1 cellular context compared by ENCODE assay signal in the genomic region with DNA sequence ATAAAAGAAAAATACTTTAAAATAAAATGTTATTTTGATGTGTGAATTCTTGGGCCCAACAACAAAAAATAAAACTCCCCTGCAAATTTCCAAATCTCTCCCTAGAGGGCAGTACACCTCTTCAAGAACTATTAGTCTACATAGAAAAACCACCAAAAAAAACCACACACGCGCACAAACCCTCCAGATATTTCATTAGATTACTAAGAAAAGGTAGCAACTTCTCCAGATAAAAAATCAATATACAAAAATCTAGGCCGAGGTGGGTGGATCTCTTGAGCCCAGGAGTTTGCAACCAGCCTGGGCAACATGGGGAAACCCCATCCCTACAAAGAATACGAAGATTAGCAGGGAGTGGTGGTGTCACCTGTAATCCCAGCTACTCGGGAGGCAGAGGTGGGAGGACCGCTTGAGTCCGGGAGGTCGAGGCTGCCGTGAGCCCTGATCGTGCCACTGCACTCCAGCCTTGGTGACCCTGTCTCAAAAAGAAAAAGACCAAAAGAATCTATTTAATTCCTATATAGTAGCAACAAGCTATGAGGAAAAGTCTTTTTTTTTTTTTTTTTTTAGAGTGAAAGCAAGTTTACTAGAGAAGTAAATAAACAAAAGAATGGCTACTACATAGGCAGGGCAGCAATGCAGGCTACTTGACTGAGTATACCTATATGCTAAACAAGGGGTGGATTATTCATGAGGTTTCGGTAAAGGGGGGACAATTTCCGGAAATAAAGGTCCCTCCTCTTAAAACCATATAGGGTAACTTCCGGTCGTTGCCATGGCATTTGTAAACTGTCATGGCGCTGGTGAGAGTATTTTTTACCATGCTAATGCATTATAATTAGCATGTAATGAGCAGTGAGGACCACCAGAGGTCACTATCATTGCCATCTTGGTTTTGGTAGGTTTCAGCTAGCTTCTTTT.
TF ChIP-seq lines count a peak whose summit lies in the region.

No MANE protein-coding gene starts in this region.

TF ChIP-seq in HepG2, 621 proteins besides CTCF, POLR2A, EP300 and RAD21 (continued from another document and continues in another):
- TF ChIP-seq, protein P1, sequence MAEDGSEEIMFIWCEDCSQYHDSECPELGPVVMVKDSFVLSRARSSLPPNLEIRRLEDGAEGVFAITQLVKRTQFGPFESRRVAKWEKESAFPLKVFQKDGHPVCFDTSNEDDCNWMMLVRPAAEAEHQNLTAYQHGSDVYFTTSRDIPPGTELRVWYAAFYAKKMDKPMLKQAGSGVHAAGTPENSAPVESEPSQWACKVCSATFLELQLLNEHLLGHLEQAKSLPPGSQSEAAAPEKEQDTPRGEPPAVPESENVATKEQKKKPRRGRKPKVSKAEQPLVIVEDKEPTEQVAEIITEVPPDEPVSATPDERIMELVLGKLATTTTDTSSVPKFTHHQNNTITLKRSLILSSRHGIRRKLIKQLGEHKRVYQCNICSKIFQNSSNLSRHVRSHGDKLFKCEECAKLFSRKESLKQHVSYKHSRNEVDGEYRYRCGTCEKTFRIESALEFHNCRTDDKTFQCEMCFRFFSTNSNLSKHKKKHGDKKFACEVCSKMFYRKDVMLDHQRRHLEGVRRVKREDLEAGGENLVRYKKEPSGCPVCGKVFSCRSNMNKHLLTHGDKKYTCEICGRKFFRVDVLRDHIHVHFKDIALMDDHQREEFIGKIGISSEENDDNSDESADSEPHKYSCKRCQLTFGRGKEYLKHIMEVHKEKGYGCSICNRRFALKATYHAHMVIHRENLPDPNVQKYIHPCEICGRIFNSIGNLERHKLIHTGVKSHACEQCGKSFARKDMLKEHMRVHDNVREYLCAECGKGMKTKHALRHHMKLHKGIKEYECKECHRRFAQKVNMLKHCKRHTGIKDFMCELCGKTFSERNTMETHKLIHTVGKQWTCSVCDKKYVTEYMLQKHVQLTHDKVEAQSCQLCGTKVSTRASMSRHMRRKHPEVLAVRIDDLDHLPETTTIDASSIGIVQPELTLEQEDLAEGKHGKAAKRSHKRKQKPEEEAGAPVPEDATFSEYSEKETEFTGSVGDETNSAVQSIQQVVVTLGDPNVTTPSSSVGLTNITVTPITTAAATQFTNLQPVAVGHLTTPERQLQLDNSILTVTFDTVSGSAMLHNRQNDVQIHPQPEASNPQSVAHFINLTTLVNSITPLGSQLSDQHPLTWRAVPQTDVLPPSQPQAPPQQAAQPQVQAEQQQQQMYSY (CRISPR knock-in tag; IDR thresholded peaks at IDR 0.05), result no peak
- TF ChIP-seq, protein P2, sequence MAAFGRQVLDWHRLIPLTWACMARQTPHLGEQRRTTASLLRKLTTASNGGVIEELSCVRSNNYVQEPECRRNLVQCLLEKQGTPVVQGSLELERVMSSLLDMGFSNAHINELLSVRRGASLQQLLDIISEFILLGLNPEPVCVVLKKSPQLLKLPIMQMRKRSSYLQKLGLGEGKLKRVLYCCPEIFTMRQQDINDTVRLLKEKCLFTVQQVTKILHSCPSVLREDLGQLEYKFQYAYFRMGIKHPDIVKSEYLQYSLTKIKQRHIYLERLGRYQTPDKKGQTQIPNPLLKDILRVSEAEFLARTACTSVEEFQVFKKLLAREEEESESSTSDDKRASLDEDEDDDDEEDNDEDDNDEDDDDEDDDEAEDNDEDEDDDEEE (CRISPR knock-in tag; IDR thresholded peaks at IDR 0.05), result no peak
- TF ChIP-seq ZNF207 (IDR thresholded peaks at IDR 0.05; ENCODE audit: borderline replicate concordance), result no peak
- TF ChIP-seq DNMT3B (CRISPR knock-in tag; conservative IDR thresholded peaks at IDR 0.05), result no peak
- TF ChIP-seq NFE2L1 (CRISPR knock-in tag; IDR thresholded peaks at IDR 0.05; ENCODE audit: borderline replicate concordance), result no peak
- TF ChIP-seq, protein P3, sequence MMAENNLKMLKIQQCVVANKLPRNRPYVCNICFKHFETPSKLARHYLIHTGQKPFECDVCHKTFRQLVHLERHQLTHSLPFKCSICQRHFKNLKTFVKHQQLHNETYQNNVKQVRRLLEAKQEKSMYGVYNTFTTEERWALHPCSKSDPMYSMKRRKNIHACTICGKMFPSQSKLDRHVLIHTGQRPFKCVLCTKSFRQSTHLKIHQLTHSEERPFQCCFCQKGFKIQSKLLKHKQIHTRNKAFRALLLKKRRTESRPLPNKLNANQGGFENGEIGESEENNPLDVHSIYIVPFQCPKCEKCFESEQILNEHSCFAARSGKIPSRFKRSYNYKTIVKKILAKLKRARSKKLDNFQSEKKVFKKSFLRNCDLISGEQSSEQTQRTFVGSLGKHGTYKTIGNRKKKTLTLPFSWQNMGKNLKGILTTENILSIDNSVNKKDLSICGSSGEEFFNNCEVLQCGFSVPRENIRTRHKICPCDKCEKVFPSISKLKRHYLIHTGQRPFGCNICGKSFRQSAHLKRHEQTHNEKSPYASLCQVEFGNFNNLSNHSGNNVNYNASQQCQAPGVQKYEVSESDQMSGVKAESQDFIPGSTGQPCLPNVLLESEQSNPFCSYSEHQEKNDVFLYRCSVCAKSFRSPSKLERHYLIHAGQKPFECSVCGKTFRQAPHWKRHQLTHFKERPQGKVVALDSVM (CRISPR knock-in tag; IDR thresholded peaks at IDR 0.05), result peak; percentile 81
- TF ChIP-seq, protein P4, sequence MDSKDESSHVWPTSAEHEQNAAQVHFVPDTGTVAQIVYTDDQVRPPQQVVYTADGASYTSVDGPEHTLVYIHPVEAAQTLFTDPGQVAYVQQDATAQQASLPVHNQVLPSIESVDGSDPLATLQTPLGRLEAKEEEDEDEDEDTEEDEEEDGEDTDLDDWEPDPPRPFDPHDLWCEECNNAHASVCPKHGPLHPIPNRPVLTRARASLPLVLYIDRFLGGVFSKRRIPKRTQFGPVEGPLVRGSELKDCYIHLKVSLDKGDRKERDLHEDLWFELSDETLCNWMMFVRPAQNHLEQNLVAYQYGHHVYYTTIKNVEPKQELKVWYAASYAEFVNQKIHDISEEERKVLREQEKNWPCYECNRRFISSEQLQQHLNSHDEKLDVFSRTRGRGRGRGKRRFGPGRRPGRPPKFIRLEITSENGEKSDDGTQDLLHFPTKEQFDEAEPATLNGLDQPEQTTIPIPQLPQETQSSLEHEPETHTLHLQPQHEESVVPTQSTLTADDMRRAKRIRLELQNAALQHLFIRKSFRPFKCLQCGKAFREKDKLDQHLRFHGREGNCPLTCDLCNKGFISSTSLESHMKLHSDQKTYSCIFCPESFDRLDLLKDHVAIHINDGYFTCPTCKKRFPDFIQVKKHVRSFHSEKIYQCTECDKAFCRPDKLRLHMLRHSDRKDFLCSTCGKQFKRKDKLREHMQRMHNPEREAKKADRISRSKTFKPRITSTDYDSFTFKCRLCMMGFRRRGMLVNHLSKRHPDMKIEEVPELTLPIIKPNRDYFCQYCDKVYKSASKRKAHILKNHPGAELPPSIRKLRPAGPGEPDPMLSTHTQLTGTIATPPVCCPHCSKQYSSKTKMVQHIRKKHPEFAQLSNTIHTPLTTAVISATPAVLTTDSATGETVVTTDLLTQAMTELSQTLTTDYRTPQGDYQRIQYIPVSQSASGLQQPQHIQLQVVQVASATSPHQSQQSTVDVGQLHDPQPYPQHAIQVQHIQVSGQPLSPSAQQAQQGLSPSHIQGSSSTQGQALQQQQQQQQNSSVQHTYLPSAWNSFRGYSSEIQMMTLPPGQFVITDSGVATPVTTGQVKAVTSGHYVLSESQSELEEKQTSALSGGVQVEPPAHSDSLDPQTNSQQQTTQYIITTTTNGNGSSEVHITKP (CRISPR knock-in tag; IDR thresholded peaks at IDR 0.05; ENCODE audit: low read depth), result no peak
- no peak for TF ChIP-seq NPAS2 (CRISPR knock-in tag; IDR thresholded peaks at IDR 0.05; ENCODE audit: borderline replicate concordance)
- TF ChIP-seq, protein P5, sequence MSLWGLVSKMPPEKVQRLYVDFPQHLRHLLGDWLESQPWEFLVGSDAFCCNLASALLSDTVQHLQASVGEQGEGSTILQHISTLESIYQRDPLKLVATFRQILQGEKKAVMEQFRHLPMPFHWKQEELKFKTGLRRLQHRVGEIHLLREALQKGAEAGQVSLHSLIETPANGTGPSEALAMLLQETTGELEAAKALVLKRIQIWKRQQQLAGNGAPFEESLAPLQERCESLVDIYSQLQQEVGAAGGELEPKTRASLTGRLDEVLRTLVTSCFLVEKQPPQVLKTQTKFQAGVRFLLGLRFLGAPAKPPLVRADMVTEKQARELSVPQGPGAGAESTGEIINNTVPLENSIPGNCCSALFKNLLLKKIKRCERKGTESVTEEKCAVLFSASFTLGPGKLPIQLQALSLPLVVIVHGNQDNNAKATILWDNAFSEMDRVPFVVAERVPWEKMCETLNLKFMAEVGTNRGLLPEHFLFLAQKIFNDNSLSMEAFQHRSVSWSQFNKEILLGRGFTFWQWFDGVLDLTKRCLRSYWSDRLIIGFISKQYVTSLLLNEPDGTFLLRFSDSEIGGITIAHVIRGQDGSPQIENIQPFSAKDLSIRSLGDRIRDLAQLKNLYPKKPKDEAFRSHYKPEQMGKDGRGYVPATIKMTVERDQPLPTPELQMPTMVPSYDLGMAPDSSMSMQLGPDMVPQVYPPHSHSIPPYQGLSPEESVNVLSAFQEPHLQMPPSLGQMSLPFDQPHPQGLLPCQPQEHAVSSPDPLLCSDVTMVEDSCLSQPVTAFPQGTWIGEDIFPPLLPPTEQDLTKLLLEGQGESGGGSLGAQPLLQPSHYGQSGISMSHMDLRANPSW (CRISPR knock-in tag; IDR thresholded peaks at IDR 0.05; ENCODE audit: borderline replicate concordance), result no peak
- TF ChIP-seq XRCC5 (optimal IDR thresholded peaks at IDR 0.05; ENCODE audit: low read length), result no peak
- TF ChIP-seq, protein P6, sequence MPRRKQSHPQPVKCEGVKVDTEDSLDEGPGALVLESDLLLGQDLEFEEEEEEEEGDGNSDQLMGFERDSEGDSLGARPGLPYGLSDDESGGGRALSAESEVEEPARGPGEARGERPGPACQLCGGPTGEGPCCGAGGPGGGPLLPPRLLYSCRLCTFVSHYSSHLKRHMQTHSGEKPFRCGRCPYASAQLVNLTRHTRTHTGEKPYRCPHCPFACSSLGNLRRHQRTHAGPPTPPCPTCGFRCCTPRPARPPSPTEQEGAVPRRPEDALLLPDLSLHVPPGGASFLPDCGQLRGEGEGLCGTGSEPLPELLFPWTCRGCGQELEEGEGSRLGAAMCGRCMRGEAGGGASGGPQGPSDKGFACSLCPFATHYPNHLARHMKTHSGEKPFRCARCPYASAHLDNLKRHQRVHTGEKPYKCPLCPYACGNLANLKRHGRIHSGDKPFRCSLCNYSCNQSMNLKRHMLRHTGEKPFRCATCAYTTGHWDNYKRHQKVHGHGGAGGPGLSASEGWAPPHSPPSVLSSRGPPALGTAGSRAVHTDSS (CRISPR knock-in tag; conservative IDR thresholded peaks at IDR 0.05), result no peak
- TF ChIP-seq ZNF788 (CRISPR knock-in tag; IDR thresholded peaks at IDR 0.05; ENCODE audit: borderline replicate concordance), result no peak
- no peak for TF ChIP-seq ZNF382 (CRISPR knock-in tag; IDR thresholded peaks at IDR 0.05; ENCODE audit: borderline replicate concordance)
- no peak for TF ChIP-seq FOXP1 (IDR thresholded peaks at IDR 0.05)
- TF ChIP-seq FOXP1 (CRISPR knock-in tag; IDR thresholded peaks at IDR 0.05), result no peak
- no peak for TF ChIP-seq ZNF292 (CRISPR knock-in tag; IDR thresholded peaks at IDR 0.05; ENCODE audit: borderline replicate concordance, low read depth)
- no peak for TF ChIP-seq ZFP36L2 (CRISPR knock-in tag; IDR thresholded peaks at IDR 0.05)
- no peak for TF ChIP-seq CEBPG (CRISPR knock-in tag; IDR thresholded peaks at IDR 0.05)
- TF ChIP-seq, protein P7, sequence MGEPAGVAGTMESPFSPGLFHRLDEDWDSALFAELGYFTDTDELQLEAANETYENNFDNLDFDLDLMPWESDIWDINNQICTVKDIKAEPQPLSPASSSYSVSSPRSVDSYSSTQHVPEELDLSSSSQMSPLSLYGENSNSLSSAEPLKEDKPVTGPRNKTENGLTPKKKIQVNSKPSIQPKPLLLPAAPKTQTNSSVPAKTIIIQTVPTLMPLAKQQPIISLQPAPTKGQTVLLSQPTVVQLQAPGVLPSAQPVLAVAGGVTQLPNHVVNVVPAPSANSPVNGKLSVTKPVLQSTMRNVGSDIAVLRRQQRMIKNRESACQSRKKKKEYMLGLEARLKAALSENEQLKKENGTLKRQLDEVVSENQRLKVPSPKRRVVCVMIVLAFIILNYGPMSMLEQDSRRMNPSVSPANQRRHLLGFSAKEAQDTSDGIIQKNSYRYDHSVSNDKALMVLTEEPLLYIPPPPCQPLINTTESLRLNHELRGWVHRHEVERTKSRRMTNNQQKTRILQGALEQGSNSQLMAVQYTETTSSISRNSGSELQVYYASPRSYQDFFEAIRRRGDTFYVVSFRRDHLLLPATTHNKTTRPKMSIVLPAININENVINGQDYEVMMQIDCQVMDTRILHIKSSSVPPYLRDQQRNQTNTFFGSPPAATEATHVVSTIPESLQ (CRISPR knock-in tag; conservative IDR thresholded peaks at IDR 0.05), result no peak
- no peak for TF ChIP-seq SNAPC2 (CRISPR knock-in tag; IDR thresholded peaks at IDR 0.05)
- TF ChIP-seq, protein P8, sequence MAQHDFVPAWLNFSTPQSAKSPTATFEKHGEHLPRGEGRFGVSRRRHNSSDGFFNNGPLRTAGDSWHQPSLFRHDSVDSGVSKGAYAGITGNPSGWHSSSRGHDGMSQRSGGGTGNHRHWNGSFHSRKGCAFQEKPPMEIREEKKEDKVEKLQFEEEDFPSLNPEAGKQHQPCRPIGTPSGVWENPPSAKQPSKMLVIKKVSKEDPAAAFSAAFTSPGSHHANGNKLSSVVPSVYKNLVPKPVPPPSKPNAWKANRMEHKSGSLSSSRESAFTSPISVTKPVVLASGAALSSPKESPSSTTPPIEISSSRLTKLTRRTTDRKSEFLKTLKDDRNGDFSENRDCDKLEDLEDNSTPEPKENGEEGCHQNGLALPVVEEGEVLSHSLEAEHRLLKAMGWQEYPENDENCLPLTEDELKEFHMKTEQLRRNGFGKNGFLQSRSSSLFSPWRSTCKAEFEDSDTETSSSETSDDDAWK (CRISPR knock-in tag; IDR thresholded peaks at IDR 0.05), result no peak
- TF ChIP-seq, protein P9, sequence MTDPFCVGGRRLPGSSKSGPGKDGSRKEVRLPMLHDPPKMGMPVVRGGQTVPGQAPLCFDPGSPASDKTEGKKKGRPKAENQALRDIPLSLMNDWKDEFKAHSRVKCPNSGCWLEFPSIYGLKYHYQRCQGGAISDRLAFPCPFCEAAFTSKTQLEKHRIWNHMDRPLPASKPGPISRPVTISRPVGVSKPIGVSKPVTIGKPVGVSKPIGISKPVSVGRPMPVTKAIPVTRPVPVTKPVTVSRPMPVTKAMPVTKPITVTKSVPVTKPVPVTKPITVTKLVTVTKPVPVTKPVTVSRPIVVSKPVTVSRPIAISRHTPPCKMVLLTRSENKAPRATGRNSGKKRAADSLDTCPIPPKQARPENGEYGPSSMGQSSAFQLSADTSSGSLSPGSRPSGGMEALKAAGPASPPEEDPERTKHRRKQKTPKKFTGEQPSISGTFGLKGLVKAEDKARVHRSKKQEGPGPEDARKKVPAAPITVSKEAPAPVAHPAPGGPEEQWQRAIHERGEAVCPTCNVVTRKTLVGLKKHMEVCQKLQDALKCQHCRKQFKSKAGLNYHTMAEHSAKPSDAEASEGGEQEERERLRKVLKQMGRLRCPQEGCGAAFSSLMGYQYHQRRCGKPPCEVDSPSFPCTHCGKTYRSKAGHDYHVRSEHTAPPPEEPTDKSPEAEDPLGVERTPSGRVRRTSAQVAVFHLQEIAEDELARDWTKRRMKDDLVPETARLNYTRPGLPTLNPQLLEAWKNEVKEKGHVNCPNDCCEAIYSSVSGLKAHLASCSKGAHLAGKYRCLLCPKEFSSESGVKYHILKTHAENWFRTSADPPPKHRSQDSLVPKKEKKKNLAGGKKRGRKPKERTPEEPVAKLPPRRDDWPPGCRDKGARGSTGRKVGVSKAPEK (CRISPR knock-in tag; IDR thresholded peaks at IDR 0.05; ENCODE audit: borderline replicate concordance), result no peak
- TF ChIP-seq ZNF235 (CRISPR knock-in tag; IDR thresholded peaks at IDR 0.05; ENCODE audit: borderline replicate concordance), result no peak
- TF ChIP-seq HOXD1 (CRISPR knock-in tag; IDR thresholded peaks at IDR 0.05), result no peak
- TF ChIP-seq, protein P10, sequence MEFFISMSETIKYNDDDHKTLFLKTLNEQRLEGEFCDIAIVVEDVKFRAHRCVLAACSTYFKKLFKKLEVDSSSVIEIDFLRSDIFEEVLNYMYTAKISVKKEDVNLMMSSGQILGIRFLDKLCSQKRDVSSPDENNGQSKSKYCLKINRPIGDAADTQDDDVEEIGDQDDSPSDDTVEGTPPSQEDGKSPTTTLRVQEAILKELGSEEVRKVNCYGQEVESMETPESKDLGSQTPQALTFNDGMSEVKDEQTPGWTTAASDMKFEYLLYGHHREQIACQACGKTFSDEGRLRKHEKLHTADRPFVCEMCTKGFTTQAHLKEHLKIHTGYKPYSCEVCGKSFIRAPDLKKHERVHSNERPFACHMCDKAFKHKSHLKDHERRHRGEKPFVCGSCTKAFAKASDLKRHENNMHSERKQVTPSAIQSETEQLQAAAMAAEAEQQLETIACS (CRISPR knock-in tag; IDR thresholded peaks at IDR 0.05), result no peak
